Comparison of ENCODE assay signal across 14 cellular contexts in genomic region chr20:49348563-49348962, GRCh38.
"Had no signal": no experiment of that assay in that cellular context is flagged by ENCODE, and none has a peak within 500 bp of the region (broad histone marks: within the 10 kb centered on the region; RNA-seq: fewer than 3 reads in every experiment).

No MANE protein-coding gene starts in this region.

- DNase-seq: activated CD4-positive, alpha-beta T cell treated with anti-CD3 and anti-CD28 coated beads, Interleukin-2, amount 50 U/mL, for 4 hours; activated CD4-positive, CD25-positive, alpha-beta regulatory T cell treated with anti-CD3 and anti-CD28 coated beads, Interleukin-2, amount 50 U/mL, for 72 hours; activated effector memory CD4-positive, alpha-beta T cell treated with Interleukin-2 at 50 U/mL for 16 hours; activated naive CD4-positive, alpha-beta T cell; aorta; MM.1S; NCI-H187; PC-9 had no signal

- H3K36me3 Mint-ChIP-seq: activated naive CD4-positive, alpha-beta T cell treated with anti-CD3 and anti-CD28 coated beads, Interleukin-2, amount 50 U/mL, for 24 hours; WTC11 had no signal

- H3K27ac Mint-ChIP-seq: activated CD8-positive, alpha-beta T cell treated with anti-CD3 and anti-CD28 coated beads, Interleukin-2, amount 10 ng/mL, durations not matched to agents 7 days and 5 days; activated naive CD4-positive, alpha-beta T cell treated with anti-CD3 and anti-CD28 coated beads, Interleukin-2, amount 50 U/mL, for 24 hours; activated T-cell treated with anti-CD3 and anti-CD28 coated beads, Interleukin-2, amount 50 U/mL, for 24 hours; activated T-helper 1 cell treated with anti-CD3 and anti-CD28 coated beads, Interleukin-12 subunit alpha, Interleukin-12 subunit beta, Interleukin-2, Interleukin-4 antibody, amounts not matched to agents 30 ng/mL and 10 ng/mL and 1 ng/mL, durations not matched to agents 14 hours and 24 hours and 36 hours; T-helper 1 cell treated with Interleukin-12 subunit alpha and Interleukin-12 subunit beta and Interleukin-4 antibody, amounts not matched to agents 30 μg/mL and 1 μg/mL, for 36 hours; WTC11 had no signal

- H3K27ac ChIP-seq: PC-9 had no signal

- H3K9me3 Mint-ChIP-seq: activated naive CD4-positive, alpha-beta T cell treated with anti-CD3 and anti-CD28 coated beads, Interleukin-2, amount 50 U/mL, for 24 hours; activated T-cell treated with anti-CD3 and anti-CD28 coated beads, Interleukin-2, amount 50 U/mL, for 24 hours; activated T-helper 1 cell treated with anti-CD3 and anti-CD28 coated beads, Interleukin-12 subunit alpha, Interleukin-12 subunit beta, Interleukin-2, Interleukin-4 antibody, amounts not matched to agents 30 ng/mL and 10 ng/mL and 1 ng/mL, durations not matched to agents 14 hours and 24 hours and 36 hours; T-helper 1 cell treated with Interleukin-12 subunit alpha and Interleukin-12 subunit beta and Interleukin-4 antibody, amounts not matched to agents 30 μg/mL and 1 μg/mL, for 36 hours; WTC11 had no signal

- H3K4me3 Mint-ChIP-seq: activated CD8-positive, alpha-beta T cell treated with anti-CD3 and anti-CD28 coated beads, Interleukin-2, amount 10 ng/mL, durations not matched to agents 7 days and 5 days; activated naive CD4-positive, alpha-beta T cell treated with anti-CD3 and anti-CD28 coated beads, Interleukin-2, amount 50 U/mL, for 24 hours; activated T-cell treated with anti-CD3 and anti-CD28 coated beads, Interleukin-2, amount 50 U/mL, for 24 hours; activated T-helper 1 cell treated with anti-CD3 and anti-CD28 coated beads, Interleukin-12 subunit alpha, Interleukin-12 subunit beta, Interleukin-2, Interleukin-4 antibody, amounts not matched to agents 30 ng/mL and 10 ng/mL and 1 ng/mL, durations not matched to agents 14 hours and 24 hours and 36 hours; T-helper 1 cell treated with Interleukin-12 subunit alpha and Interleukin-12 subunit beta and Interleukin-4 antibody, amounts not matched to agents 30 μg/mL and 1 μg/mL, for 36 hours; WTC11 had no signal

- H3K4me3 ChIP-seq: PC-9 had no signal
